In the genomic region with DNA sequence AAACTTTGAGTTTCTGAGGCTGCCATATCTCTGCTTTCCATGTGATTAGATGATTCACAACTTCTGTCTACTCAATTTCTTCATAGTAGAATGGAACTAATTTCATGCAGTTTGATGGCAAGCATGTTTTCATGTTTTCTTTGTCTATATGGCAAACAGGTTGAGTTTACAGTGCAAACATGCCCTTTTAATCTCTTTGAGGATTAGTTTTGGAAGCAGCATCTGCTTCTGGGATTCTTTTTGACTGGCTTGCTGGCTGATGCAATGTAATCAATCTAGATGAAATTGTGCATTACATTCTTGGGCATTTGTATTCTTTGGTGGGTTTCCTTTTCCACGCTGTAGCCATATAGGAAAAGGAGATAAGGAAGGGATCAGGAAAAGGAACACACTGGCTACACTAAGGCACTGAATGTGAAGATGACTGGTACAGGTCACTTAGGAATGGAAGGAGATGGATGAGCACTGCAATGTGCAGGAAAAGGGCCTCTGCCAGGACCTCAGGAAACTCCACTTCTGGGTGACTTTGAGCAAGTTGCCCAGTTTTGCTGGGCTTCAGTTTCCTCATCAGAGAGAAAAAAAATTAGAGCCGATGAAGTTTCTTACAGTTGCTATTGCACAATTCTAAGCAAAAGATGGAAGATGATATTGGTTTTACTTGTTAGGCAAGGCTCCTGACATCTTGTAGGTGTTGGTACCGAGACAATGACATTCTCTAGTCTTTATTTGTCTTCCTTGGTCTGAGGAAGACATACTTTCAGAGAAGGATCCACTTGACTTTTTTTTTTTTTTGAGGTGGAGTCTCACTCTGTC, we compare ENCODE assay signal across 1 cellular context.
TF ChIP-seq lines count a peak whose summit lies in the region.

No MANE protein-coding gene starts in this region.

TF ChIP-seq in HepG2, 621 proteins besides CTCF, POLR2A, EP300 and RAD21 (continued from another document):
- TF ChIP-seq, protein P1, sequence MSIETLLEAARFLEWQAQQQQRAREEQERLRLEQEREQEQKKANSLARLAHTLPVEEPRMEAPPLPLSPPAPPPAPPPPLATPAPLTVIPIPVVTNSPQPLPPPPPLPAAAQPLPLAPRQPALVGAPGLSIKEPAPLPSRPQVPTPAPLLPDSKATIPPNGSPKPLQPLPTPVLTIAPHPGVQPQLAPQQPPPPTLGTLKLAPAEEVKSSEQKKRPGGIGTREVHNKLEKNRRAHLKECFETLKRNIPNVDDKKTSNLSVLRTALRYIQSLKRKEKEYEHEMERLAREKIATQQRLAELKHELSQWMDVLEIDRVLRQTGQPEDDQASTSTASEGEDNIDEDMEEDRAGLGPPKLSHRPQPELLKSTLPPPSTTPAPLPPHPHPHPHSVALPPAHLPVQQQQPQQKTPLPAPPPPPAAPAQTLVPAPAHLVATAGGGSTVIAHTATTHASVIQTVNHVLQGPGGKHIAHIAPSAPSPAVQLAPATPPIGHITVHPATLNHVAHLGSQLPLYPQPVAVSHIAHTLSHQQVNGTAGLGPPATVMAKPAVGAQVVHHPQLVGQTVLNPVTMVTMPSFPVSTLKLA (IDR thresholded peaks at IDR 0.05) = peak; percentile 18; the same call in 1 of the 2 replicates
- TF ChIP-seq ZFP36L1 (CRISPR knock-in tag; IDR thresholded peaks at IDR 0.05) (no peak; the same call in 1 of the 2 replicates), DMAP1 (CRISPR knock-in tag; IDR thresholded peaks at IDR 0.05) (peak; percentile 41; the same call in 1 of the 2 replicates), PPARG (CRISPR knock-in tag; conservative IDR thresholded peaks at IDR 0.05) (no peak), THAP11 (CRISPR knock-in tag; IDR thresholded peaks at IDR 0.05) (peak; percentile 68), IRF2 (CRISPR knock-in tag; IDR thresholded peaks at IDR 0.05) (0 out of 2 replicates have a peak, but pooled peaks have one; percentile 16), KLF11 (CRISPR knock-in tag; IDR thresholded peaks at IDR 0.05) (peak; percentile 51; the same call in 1 of the 2 replicates), ZSCAN25 (CRISPR knock-in tag; IDR thresholded peaks at IDR 0.05) (no peak), HNF4G (IDR thresholded peaks at IDR 0.05; ENCODE audit: borderline replicate concordance, low read depth, low read length) (peak; percentile 37; the same call in 1 of the 2 replicates), HNF4G (CRISPR knock-in tag; IDR thresholded peaks at IDR 0.05; ENCODE audit: borderline replicate concordance, low read depth) (no peak), SAP130 (CRISPR knock-in tag; IDR thresholded peaks at IDR 0.05; ENCODE audit: low read depth) (peak; percentile 61), MAFK (conservative IDR thresholded peaks at IDR 0.05 in 1 of 2, IDR thresholded peaks at IDR 0.05 in 1 of 2; ENCODE audit: low read length in 2 of 2) (0 out of 4 replicates have a peak, but pooled peaks of 1 of the 2 experiments have one; percentile 17)
- TF ChIP-seq, protein P2, sequence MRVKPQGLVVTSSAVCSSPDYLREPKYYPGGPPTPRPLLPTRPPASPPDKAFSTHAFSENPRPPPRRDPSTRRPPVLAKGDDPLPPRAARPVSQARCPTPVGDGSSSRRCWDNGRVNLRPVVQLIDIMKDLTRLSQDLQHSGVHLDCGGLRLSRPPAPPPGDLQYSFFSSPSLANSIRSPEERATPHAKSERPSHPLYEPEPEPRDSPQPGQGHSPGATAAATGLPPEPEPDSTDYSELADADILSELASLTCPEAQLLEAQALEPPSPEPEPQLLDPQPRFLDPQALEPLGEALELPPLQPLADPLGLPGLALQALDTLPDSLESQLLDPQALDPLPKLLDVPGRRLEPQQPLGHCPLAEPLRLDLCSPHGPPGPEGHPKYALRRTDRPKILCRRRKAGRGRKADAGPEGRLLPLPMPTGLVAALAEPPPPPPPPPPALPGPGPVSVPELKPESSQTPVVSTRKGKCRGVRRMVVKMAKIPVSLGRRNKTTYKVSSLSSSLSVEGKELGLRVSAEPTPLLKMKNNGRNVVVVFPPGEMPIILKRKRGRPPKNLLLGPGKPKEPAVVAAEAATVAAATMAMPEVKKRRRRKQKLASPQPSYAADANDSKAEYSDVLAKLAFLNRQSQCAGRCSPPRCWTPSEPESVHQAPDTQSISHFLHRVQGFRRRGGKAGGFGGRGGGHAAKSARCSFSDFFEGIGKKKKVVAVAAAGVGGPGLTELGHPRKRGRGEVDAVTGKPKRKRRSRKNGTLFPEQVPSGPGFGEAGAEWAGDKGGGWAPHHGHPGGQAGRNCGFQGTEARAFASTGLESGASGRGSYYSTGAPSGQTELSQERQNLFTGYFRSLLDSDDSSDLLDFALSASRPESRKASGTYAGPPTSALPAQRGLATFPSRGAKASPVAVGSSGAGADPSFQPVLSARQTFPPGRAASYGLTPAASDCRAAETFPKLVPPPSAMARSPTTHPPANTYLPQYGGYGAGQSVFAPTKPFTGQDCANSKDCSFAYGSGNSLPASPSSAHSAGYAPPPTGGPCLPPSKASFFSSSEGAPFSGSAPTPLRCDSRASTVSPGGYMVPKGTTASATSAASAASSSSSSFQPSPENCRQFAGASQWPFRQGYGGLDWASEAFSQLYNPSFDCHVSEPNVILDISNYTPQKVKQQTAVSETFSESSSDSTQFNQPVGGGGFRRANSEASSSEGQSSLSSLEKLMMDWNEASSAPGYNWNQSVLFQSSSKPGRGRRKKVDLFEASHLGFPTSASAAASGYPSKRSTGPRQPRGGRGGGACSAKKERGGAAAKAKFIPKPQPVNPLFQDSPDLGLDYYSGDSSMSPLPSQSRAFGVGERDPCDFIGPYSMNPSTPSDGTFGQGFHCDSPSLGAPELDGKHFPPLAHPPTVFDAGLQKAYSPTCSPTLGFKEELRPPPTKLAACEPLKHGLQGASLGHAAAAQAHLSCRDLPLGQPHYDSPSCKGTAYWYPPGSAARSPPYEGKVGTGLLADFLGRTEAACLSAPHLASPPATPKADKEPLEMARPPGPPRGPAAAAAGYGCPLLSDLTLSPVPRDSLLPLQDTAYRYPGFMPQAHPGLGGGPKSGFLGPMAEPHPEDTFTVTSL (CRISPR knock-in tag; IDR thresholded peaks at IDR 0.05; ENCODE audit: borderline replicate concordance) = peak; percentile 97
- TF ChIP-seq, protein P3, sequence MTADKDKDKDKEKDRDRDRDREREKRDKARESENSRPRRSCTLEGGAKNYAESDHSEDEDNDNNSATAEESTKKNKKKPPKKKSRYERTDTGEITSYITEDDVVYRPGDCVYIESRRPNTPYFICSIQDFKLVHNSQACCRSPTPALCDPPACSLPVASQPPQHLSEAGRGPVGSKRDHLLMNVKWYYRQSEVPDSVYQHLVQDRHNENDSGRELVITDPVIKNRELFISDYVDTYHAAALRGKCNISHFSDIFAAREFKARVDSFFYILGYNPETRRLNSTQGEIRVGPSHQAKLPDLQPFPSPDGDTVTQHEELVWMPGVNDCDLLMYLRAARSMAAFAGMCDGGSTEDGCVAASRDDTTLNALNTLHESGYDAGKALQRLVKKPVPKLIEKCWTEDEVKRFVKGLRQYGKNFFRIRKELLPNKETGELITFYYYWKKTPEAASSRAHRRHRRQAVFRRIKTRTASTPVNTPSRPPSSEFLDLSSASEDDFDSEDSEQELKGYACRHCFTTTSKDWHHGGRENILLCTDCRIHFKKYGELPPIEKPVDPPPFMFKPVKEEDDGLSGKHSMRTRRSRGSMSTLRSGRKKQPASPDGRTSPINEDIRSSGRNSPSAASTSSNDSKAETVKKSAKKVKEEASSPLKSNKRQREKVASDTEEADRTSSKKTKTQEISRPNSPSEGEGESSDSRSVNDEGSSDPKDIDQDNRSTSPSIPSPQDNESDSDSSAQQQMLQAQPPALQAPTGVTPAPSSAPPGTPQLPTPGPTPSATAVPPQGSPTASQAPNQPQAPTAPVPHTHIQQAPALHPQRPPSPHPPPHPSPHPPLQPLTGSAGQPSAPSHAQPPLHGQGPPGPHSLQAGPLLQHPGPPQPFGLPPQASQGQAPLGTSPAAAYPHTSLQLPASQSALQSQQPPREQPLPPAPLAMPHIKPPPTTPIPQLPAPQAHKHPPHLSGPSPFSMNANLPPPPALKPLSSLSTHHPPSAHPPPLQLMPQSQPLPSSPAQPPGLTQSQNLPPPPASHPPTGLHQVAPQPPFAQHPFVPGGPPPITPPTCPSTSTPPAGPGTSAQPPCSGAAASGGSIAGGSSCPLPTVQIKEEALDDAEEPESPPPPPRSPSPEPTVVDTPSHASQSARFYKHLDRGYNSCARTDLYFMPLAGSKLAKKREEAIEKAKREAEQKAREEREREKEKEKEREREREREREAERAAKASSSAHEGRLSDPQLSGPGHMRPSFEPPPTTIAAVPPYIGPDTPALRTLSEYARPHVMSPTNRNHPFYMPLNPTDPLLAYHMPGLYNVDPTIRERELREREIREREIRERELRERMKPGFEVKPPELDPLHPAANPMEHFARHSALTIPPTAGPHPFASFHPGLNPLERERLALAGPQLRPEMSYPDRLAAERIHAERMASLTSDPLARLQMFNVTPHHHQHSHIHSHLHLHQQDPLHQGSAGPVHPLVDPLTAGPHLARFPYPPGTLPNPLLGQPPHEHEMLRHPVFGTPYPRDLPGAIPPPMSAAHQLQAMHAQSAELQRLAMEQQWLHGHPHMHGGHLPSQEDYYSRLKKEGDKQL (CRISPR knock-in tag; IDR thresholded peaks at IDR 0.05; ENCODE audit: low read depth) = peak; percentile 53; the same call in 1 of the 2 replicates
- TF ChIP-seq, protein P4, sequence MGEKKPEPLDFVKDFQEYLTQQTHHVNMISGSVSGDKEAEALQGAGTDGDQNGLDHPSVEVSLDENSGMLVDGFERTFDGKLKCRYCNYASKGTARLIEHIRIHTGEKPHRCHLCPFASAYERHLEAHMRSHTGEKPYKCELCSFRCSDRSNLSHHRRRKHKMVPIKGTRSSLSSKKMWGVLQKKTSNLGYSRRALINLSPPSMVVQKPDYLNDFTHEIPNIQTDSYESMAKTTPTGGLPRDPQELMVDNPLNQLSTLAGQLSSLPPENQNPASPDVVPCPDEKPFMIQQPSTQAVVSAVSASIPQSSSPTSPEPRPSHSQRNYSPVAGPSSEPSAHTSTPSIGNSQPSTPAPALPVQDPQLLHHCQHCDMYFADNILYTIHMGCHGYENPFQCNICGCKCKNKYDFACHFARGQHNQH (CRISPR knock-in tag; IDR thresholded peaks at IDR 0.05) = peak; percentile 60; the same call in 1 of the 2 replicates
- TF ChIP-seq, protein P5, sequence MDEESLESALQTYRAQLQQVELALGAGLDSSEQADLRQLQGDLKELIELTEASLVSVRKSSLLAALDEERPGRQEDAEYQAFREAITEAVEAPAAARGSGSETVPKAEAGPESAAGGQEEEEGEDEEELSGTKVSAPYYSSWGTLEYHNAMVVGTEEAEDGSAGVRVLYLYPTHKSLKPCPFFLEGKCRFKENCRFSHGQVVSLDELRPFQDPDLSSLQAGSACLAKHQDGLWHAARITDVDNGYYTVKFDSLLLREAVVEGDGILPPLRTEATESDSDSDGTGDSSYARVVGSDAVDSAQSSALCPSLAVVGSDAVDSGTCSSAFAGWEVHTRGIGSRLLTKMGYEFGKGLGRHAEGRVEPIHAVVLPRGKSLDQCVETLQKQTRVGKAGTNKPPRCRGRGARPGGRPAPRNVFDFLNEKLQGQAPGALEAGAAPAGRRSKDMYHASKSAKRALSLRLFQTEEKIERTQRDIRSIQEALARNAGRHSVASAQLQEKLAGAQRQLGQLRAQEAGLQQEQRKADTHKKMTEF (CRISPR knock-in tag; IDR thresholded peaks at IDR 0.05) = peak; percentile 48; the same call in 1 of the 2 replicates
